14 cellular contexts compared by ENCODE assay signal in the genomic region with DNA sequence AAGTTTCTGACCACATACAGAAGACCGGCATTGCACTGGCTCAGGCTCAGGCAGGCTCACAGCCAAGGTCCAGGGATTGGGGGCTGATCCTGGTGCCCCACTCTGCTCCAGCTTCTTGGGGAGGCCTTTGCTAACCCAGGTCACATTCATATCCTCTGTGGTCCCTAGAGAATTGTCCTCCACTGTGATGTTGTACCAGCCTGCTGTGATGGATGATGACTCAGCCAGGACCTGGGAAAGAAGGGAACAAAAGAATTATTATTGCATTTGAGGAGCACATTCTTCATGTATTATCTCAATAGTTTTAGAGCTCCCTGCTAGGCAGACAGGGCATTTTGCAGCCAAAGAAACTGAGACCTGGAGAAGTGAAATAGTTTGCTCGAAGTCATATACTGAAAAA.
"Had no signal": no experiment of that assay in that cellular context is flagged by ENCODE, and none has a peak within 500 bp of the region (broad histone marks: within the 10 kb centered on the region; RNA-seq: fewer than 3 reads in every experiment).

No MANE protein-coding gene starts in this region.

- H3K27ac ChIP-seq: colonic mucosa, gastrocnemius medialis, left ventricle myocardium inferior, skin epidermis, suprapubic skin, transverse colon had no signal

- DNase-seq: activated CD4-positive, CD25-positive, alpha-beta regulatory T cell treated with anti-CD3 and anti-CD28 coated beads, Interleukin-2, amount 50 U/mL, for 72 hours; body of pancreas; central memory CD4-positive, alpha-beta T cell; colonic mucosa; gastrocnemius medialis; head of caudate nucleus; left ventricle myocardium inferior; naive B cell; stimulated activated CD4-positive, alpha-beta T cell treated with anti-CD3 and anti-CD28 coated beads, Interleukin-15, amount 100 ng/mL, for 24 hours; stimulated activated CD4-positive, alpha-beta T cell treated with anti-CD3 and anti-CD28 coated beads, Interleukin-2, amount 100 ng/mL, for 48 hours; stimulated activated naive CD8-positive, alpha-beta T cell treated with anti-CD3 and anti-CD28 coated beads, Interleukin-15, amount 100 ng/mL, for 72 hours; transverse colon had no signal

- H3K9me3 ChIP-seq: body of pancreas, colonic mucosa, gastrocnemius medialis, suprapubic skin had no signal

- H3K4me3 ChIP-seq: body of pancreas, colonic mucosa, gastrocnemius medialis, left ventricle myocardium inferior, skin epidermis, suprapubic skin, transverse colon had no signal

- ATAC-seq: body of pancreas; gastrocnemius medialis; stimulated activated naive CD8-positive, alpha-beta T cell treated with anti-CD3 and anti-CD28 coated beads, Interleukin-15, amount 100 ng/mL, for 72 hours had no signal

- H3K4me1 ChIP-seq: body of pancreas, colonic mucosa, gastrocnemius medialis, left ventricle myocardium inferior, suprapubic skin had no signal

- H3K27me3 ChIP-seq: body of pancreas, colonic mucosa, gastrocnemius medialis, transverse colon had no signal

- H3K36me3 ChIP-seq: colonic mucosa, gastrocnemius medialis, left ventricle myocardium inferior, suprapubic skin, transverse colon had no signal
